ENCODE assay signal across 8 cellular contexts in genomic region chr9:127960410-127961165, GRCh38. TPM values are rescaled to one million over a fixed set of nuclear protein-coding genes. Genes with fewer than 3 reads are reported as not detected.
DNase-seq lines count a peak whose midpoint lies in the region; ATAC-seq and TF ChIP-seq lines count a peak whose summit lies in the region.

No MANE protein-coding gene starts in this region.

- H3K9me3 ChIP-seq in adrenal gland (replicated peaks in 1 of 3) = no peaks in the 10 kb centered on the region
- H3K9me3 ChIP-seq in mesodermal cell (ENCODE audit: control insufficient read depth, low read length) = no peaks in the 10 kb centered on the region
- H3K9me3 ChIP-seq in upper lobe of left lung = no peaks in the 10 kb centered on the region

- TF ChIP-seq EP300 in upper lobe of left lung (IDR thresholded peaks at IDR 0.05) = no peak

- intact Hi-C loops in Right ventricle myocardium inferior (cut with DNase I) = loop anchor here (5.0 kb wide), 1 partner anchor 92 kb away; no protein-coding TSS in a partner anchor
- intact Hi-C loops in left cardiac atrium (cut with DNase I) = no loop called here
- intact Hi-C loops in adrenal gland (cut with DNase I) = no loop called here

- no peaks in the 10 kb centered on the region for H3K27me3 ChIP-seq in adrenal gland
- no peaks in the 10 kb centered on the region for H3K27me3 ChIP-seq in upper lobe of left lung

- WGBS in adrenal gland, 4 donors = 39 to 58% (median 57%) methylated on average over 4 to 11 of the region's 11 CpGs
- 85 to 96% methylated on average over 8 to 9 of the region's 11 CpGs for WGBS in mesodermal cell (ENCODE audit: insufficient coverage in 2 of 2), 2 experiments
- WGBS in upper lobe of left lung, 2 donors = 46 to 54% methylated on average over 5 to 11 of the region's 11 CpGs

- ATAC-seq in Right ventricle myocardium inferior (no peak), left cardiac atrium (no peak), upper lobe of left lung (ENCODE audit: low FRiP score in 2 of 2) (no peak), HG02970 (IDR thresholded peaks at IDR 0.05; ENCODE audit: low FRiP score, unreplicated experiment) (no peak)

- H3K4me3 ChIP-seq in adrenal gland = no peak overlapping the region
- H3K4me3 ChIP-seq in mesodermal cell (ENCODE audit: extremely low read depth, insufficient read depth, low read length, poor library complexity, severe bottlenecking) = no peak overlapping the region
- no peak overlapping the region for H3K4me3 ChIP-seq in upper lobe of left lung

- TF ChIP-seq CTCF in adrenal gland (IDR thresholded peaks at IDR 0.05) (no peak), upper lobe of left lung (IDR thresholded peaks at IDR 0.05) (no peak)

- H3K36me3 ChIP-seq in adrenal gland (replicated peaks in 1 of 2) (no peaks in the 10 kb centered on the region), mesodermal cell (ENCODE audit: control insufficient read depth, insufficient read depth, low read length) (peaks cover 5% of the 10 kb centered on the region), upper lobe of left lung (peaks cover 0 to 4% (median 0%) of the 10 kb centered on the region in 4 donors)

- TF ChIP-seq POLR2A in adrenal gland (IDR thresholded peaks at IDR 0.05) = no peak
- TF ChIP-seq POLR2A in upper lobe of left lung (IDR thresholded peaks at IDR 0.05) = no peak

- H3K4me1 ChIP-seq in adrenal gland (replicated peaks in 1 of 2) = peaks cover 53 to 64% of the 10 kb centered on the region in 2 donors
- H3K4me1 ChIP-seq in mesodermal cell (ENCODE audit: control insufficient read depth, insufficient read depth, low read length, poor library complexity, severe bottlenecking) = peaks cover 25% of the 10 kb centered on the region
- H3K4me1 ChIP-seq in upper lobe of left lung = peaks cover 16 to 40% (median 33%) of the 10 kb centered on the region in 4 donors

- DNase-seq in Right ventricle myocardium inferior (ENCODE audit: missing footprints) = peak; percentile 60
- DNase-seq in left cardiac atrium = no peak
- DNase-seq in adrenal gland = no peak
- no peak for DNase-seq in upper lobe of left lung
- no peak for DNase-seq in NCI-H1436 treated with DMSO at 0.1 percent for 48 hours (lab: John Stamatoyannopoulos, UW)
- DNase-seq in stimulated activated CD4-positive, alpha-beta T cell treated with anti-CD3 and anti-CD28 coated beads, Interleukin-4, amount 100 ng/mL, for 1 hour = no peak

- H3K27ac ChIP-seq in adrenal gland (peak overlapping the region in 4 of 5 donors; percentile 22 to 95 (median 58)), mesodermal cell (ENCODE audit: low read depth, low read length, severe bottlenecking) (peak overlapping the region; percentile 29), upper lobe of left lung (peak overlapping the region in 3 of 4 donors; percentile 57 to 68 (median 61))

RNA-seq across cellular contexts. Expression of gene EEIG1, which starts 20.2 kb away (rescaled TPM):
- total RNA-seq in Right ventricle myocardium inferior (25.3 TPM), left cardiac atrium (10 to 100 TPM; 24.9 to 27.3 TPM), adrenal gland (100 to 1,000 TPM in 2 of 8 donors, 10 to 100 TPM in 6; 35.6 to 179 (median 72.0) TPM), upper lobe of left lung (10 to 100 TPM; 17.8 to 60.7 (median 48.0) TPM)
- polyA plus RNA-seq in adrenal gland = 10 to 100 TPM; 24.5 to 49.5 (median 32.6) TPM
- 17.7 TPM for polyA plus RNA-seq in mesodermal cell (2013, experiment 1 of 2)
- 15.3 TPM for polyA plus RNA-seq in mesodermal cell (2013, experiment 2 of 2)

RNA-seq across cellular contexts. Expression of gene DPM2, which starts 22.9 kb away (rescaled TPM):
- 11.9 TPM for total RNA-seq in Right ventricle myocardium inferior
- 10 to 100 TPM; 14.7 to 18.3 TPM for total RNA-seq in left cardiac atrium
- 10 to 100 TPM; 18.4 to 46.8 (median 31.4) TPM for total RNA-seq in adrenal gland
- 10 to 100 TPM; 32.9 to 36.5 (median 35.6) TPM for polyA plus RNA-seq in adrenal gland
- 36.4 TPM for polyA plus RNA-seq in mesodermal cell (2013, experiment 1 of 2)
- 27.3 TPM for polyA plus RNA-seq in mesodermal cell (2013, experiment 2 of 2)
- total RNA-seq in upper lobe of left lung = 10 to 100 TPM; 20.1 to 40.7 (median 25.6) TPM

RNA-seq across cellular contexts. Expression of gene PIP5KL1, which starts 30.0 kb away (rescaled TPM):
- not detected for total RNA-seq in Right ventricle myocardium inferior
- total RNA-seq in left cardiac atrium = under 1 TPM; 0.50 to 0.99 TPM
- 1 to 10 TPM in 2 of 8 donors, under 1 TPM in 3, not detected in 3; 0.19 to 2.3 (median 0.83) TPM for total RNA-seq in adrenal gland
- 1 to 10 TPM in 1 of 3 donors, under 1 TPM in 2; 0.22 to 1.5 (median 0.54) TPM for polyA plus RNA-seq in adrenal gland
- 1.7 TPM for polyA plus RNA-seq in mesodermal cell (2013, experiment 1 of 2)
- polyA plus RNA-seq in mesodermal cell (2013, experiment 2 of 2) = 1.8 TPM
- 10 to 100 TPM in 3 of 6 donors, 1 to 10 TPM in 3; 4.1 to 38.8 (median 10.0) TPM for total RNA-seq in upper lobe of left lung

RNA-seq across cellular contexts. Expression of gene ST6GALNAC4, which starts 43.7 kb away (rescaled TPM):
- total RNA-seq in Right ventricle myocardium inferior (21.9 TPM), left cardiac atrium (10 to 100 TPM; 35.8 to 49.9 TPM), adrenal gland (10 to 100 TPM in 7 of 8 donors, 1 to 10 TPM in 1; 8.7 to 65.7 (median 24.7) TPM), upper lobe of left lung (100 to 1,000 TPM in 1 of 6 donors, 10 to 100 TPM in 5; 41.3 to 105 (median 56.2) TPM)
- 1 to 10 TPM; 5.3 to 9.2 (median 8.6) TPM for polyA plus RNA-seq in adrenal gland
- 23.1 TPM for polyA plus RNA-seq in mesodermal cell (2013, experiment 1 of 2)
- 21.1 TPM for polyA plus RNA-seq in mesodermal cell (2013, experiment 2 of 2)
